Comparison of ENCODE assay signal across 8 cellular contexts in the genomic region with DNA sequence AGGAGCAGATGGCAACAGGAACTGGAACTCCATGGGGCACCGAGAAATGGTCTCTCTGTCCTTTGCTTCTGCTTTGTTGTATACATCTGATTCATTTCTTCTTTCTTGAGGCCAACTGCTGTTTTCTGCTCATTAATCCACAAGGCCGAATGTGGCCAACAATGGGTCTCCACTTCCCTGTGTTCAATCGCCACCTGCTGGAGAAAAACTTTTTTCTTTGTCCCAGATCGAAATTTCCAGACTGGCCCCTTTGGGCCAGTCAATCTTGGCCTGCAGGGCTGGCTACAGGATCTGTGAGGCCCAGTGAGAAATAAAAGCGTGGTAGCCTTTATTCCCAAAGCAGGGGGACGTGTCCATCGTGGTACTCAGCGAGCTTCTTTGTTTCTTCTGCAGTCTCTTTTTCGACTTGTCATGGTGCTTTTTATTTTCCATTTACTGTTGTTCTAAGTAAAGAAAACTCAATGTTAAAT. TPM values are rescaled to one million over a fixed set of nuclear protein-coding genes. Genes with fewer than 3 reads are reported as not detected.
DNase-seq lines count a peak whose midpoint lies in the region; ATAC-seq and TF ChIP-seq lines count a peak whose summit lies in the region.

No MANE protein-coding gene starts in this region.

- 55% methylated on average over 9 of the region's 9 CpGs for WGBS in smooth muscle cell (ENCODE audit: low lambda C conversion rate)

- POLR2A ChIA-PET in activated CD4-positive, alpha-beta memory T cell treated with anti-CD3 and anti-CD28 coated beads, Interleukin-2, amount 10 ng/mL, durations not matched to agents 7 days and 5 days (lab: Charles Lee) = interaction anchor here (1.0 kb wide), 1 partner anchor 359 kb away, joined by 3 read pairs; no protein-coding TSS in a partner anchor

- no peaks in the 10 kb centered on the region for H3K27me3 Mint-ChIP-seq in activated CD4-positive, alpha-beta memory T cell treated with anti-CD3 and anti-CD28 coated beads, Interleukin-2, amount 10 ng/mL, durations not matched to agents 7 days and 5 days

- H3K4me3 Mint-ChIP-seq in activated CD4-positive, alpha-beta memory T cell treated with anti-CD3 and anti-CD28 coated beads, Interleukin-2, amount 10 ng/mL, durations not matched to agents 7 days and 5 days = no peak overlapping the region

- H3K4me1 Mint-ChIP-seq in activated CD4-positive, alpha-beta memory T cell treated with anti-CD3 and anti-CD28 coated beads, Interleukin-2, amount 10 ng/mL, durations not matched to agents 7 days and 5 days = no peaks in the 10 kb centered on the region

- no peaks in the 10 kb centered on the region for H3K36me3 ChIP-seq in DND-41 (ENCODE audit: insufficient read depth, low read length)
- H3K36me3 ChIP-seq in smooth muscle cell (ENCODE audit: low read depth) = no peaks in the 10 kb centered on the region

- H3K9ac ChIP-seq in DND-41 (ENCODE audit: low read depth, low read length) (no peak overlapping the region), smooth muscle cell (ENCODE audit: low read depth) (no peak overlapping the region)

- no peak overlapping the region for H3K27ac Mint-ChIP-seq in activated CD4-positive, alpha-beta memory T cell treated with anti-CD3 and anti-CD28 coated beads, Interleukin-2, amount 10 ng/mL, durations not matched to agents 7 days and 5 days

- CTCF ChIA-PET in activated CD4-positive, alpha-beta memory T cell treated with anti-CD3 and anti-CD28 coated beads, Interleukin-2, amount 10 ng/mL, durations not matched to agents 7 days and 5 days (lab: Charles Lee) = interaction anchor here (0.6 to 9.9 kb wide), 9 partner anchors 10 to 402 kb away, joined by 3 to 114 read pairs (median 6); no protein-coding TSS in a partner anchor

- ATAC-seq in DND-41 (ENCODE audit: insufficient read depth, low read depth) = peak; percentile 47; the same call in 1 of the 3 replicates
- ATAC-seq in GM18858 (IDR thresholded peaks at IDR 0.05; ENCODE audit: unreplicated experiment) = no peak

- H3K4me1 ChIP-seq in DND-41 (ENCODE audit: insufficient read depth, low read length) (no peaks in the 10 kb centered on the region), smooth muscle cell (ENCODE audit: low read depth) (no peaks in the 10 kb centered on the region)

- no peaks in the 10 kb centered on the region for H3K9me3 ChIP-seq in DND-41 (ENCODE audit: insufficient read depth, low read length, severe bottlenecking)
- H3K9me3 ChIP-seq in smooth muscle cell (replicated peaks; ENCODE audit: low read depth) = no peaks in the 10 kb centered on the region

- H2AFZ ChIP-seq in DND-41 (ENCODE audit: low read depth, low read length) (no peak overlapping the region), smooth muscle cell (ENCODE audit: low read depth) (no peak overlapping the region)

- no peak overlapping the region for H3K4me2 ChIP-seq in DND-41 (ENCODE audit: insufficient read depth, low read length)
- no peak overlapping the region for H3K4me2 ChIP-seq in smooth muscle cell

- H3F3A ChIP-seq in smooth muscle cell (ENCODE audit: low read depth) = no peaks in the 10 kb centered on the region

- no peaks in the 10 kb centered on the region for H3K36me3 Mint-ChIP-seq in activated CD4-positive, alpha-beta memory T cell treated with anti-CD3 and anti-CD28 coated beads, Interleukin-2, amount 10 ng/mL, durations not matched to agents 7 days and 5 days (ENCODE audit: low read depth)

- no peaks in the 10 kb centered on the region for H3K9me3 Mint-ChIP-seq in activated CD4-positive, alpha-beta memory T cell treated with anti-CD3 and anti-CD28 coated beads, Interleukin-2, amount 10 ng/mL, durations not matched to agents 7 days and 5 days

- no peaks in the 10 kb centered on the region for H3K27me3 ChIP-seq in DND-41 (ENCODE audit: insufficient read depth, low read length, poor library complexity)
- no peaks in the 10 kb centered on the region for H3K27me3 ChIP-seq in smooth muscle cell (ENCODE audit: low read depth)

- H3K27ac ChIP-seq in 22Rv1 = no peak overlapping the region
- no peak overlapping the region for H3K27ac ChIP-seq in DND-41 (ENCODE audit: low read length)
- no peak overlapping the region for H3K27ac ChIP-seq in smooth muscle cell (ENCODE audit: low read depth)

- TF ChIP-seq CTCF in 22Rv1 (IDR thresholded peaks at IDR 0.05) = peak; percentile 83
- TF ChIP-seq CTCF in DND-41 (IDR thresholded peaks at IDR 0.05; ENCODE audit: borderline replicate concordance, extremely low read depth, low read length, poor library complexity, severe bottlenecking) = peak; percentile 58
- TF ChIP-seq CTCF in smooth muscle cell (IDR thresholded peaks at IDR 0.05; ENCODE audit: borderline replicate concordance, insufficient read depth, poor library complexity, severe bottlenecking) = peak; percentile 55

- DNase-seq in DND-41 (peak; percentile 30), M059J (ENCODE audit: low read depth) (peak; percentile 68), glomerular visceral epithelial cell (ENCODE audit: extremely low spot score) (peak; percentile 54), smooth muscle cell (lab: John Stamatoyannopoulos, UW; ENCODE audit: unreplicated experiment) (no peak)
- DNase-seq in activated CD4-positive, alpha-beta memory T cell treated with anti-CD3 and anti-CD28 coated beads, Interleukin-2, amount 10 ng/mL, durations not matched to agents 7 days and 5 days = peak; percentile 39
- no peak for DNase-seq in activated CD8-positive, alpha-beta memory T cell treated with anti-CD3 and anti-CD28 coated beads for 24 hours

- H4K20me1 ChIP-seq in DND-41 (ENCODE audit: insufficient read depth, low read length) (no peaks in the 10 kb centered on the region), smooth muscle cell (ENCODE audit: low read depth) (no peaks in the 10 kb centered on the region)

- H3K4me3 ChIP-seq in DND-41 (ENCODE audit: low read depth in 1 of 2, low read length in 2 of 2) = no peak overlapping the region
- H3K4me3 ChIP-seq in smooth muscle cell = no peak overlapping the region

- H3K79me2 ChIP-seq in DND-41 (ENCODE audit: insufficient read depth, low read length) (no peaks in the 10 kb centered on the region), smooth muscle cell (ENCODE audit: low read depth) (no peaks in the 10 kb centered on the region)

RNA-seq across cellular contexts. Expression of gene PARP12, which starts 58.8 kb away (rescaled TPM):
- 76.6 and 137 TPM in 2 replicates for total RNA-seq in M059J (2014; rRNA removed; shearing (Covaris generic))
- 100 to 1,000 TPM; 146 to 151 TPM for total RNA-seq in activated CD4-positive, alpha-beta memory T cell treated with anti-CD3 and anti-CD28 coated beads, Interleukin-2, amount 10 ng/mL, durations not matched to agents 7 days and 5 days
- total RNA-seq in smooth muscle cell = 2.3 and 2.4 TPM in 2 replicates
- 1.4 and 1.6 TPM in 2 replicates for polyA plus RNA-seq in smooth muscle cell

Comparison
In these comparisons a context has a peak if more than half of its experiments do, and no peak if none do; other contexts are left out.
1. DNase-seq: peak in DND-41 (single experiment), M059J (single experiment), activated CD4-positive, alpha-beta memory T cell treated with anti-CD3 and anti-CD28 coated beads, Interleukin-2, amount 10 ng/mL, durations not matched to agents 7 days and 5 days (single experiment) and glomerular visceral epithelial cell (single experiment); none in smooth muscle cell (single experiment) and activated CD8-positive, alpha-beta memory T cell treated with anti-CD3 and anti-CD28 coated beads for 24 hours (single experiment).
2. RNA of gene PARP12, which starts 58.8 kb away (total RNA-seq): 146 to 151 TPM in activated CD4-positive, alpha-beta memory T cell treated with anti-CD3 and anti-CD28 coated beads, Interleukin-2, amount 10 ng/mL, durations not matched to agents 7 days and 5 days and 76.6 to 137 TPM in M059J; 2.3 to 2.4 TPM in smooth muscle cell; every median in the first group is over 10 times any median in the second.
3. Peak in every context shown above with its lines, with median percentiles within 50 percentile points of each other: CTCF ChIP-seq.